8 cellular contexts compared by ENCODE assay signal in genomic region chr1:229007167-229007566, GRCh38.
"Had no signal": no experiment of that assay in that cellular context is flagged by ENCODE, and none has a peak within 500 bp of the region (broad histone marks: within the 10 kb centered on the region; RNA-seq: fewer than 3 reads in every experiment).

No MANE protein-coding gene starts in this region.

- H3K9ac ChIP-seq: GM23248 had no signal

- ATAC-seq: HCT116, K562 had no signal

- DNase-seq: GM23248, GOT3, H7, IMR-90 had no signal

- H3K4me1 ChIP-seq: HAP-1 had no signal

- H3K9me3 ChIP-seq: HAP-1 had no signal

- H2AFZ ChIP-seq: GM23248 had no signal

- H3K36me3 ChIP-seq: HAP-1 had no signal

- H3K4me3 ChIP-seq: GM23248, HAP-1, K562 had no signal

- FAIRE-seq: K562 had no signal

- H3K27ac ChIP-seq: GM23248, HL-60 had no signal
